ENCODE assay signal across 8 cellular contexts in genomic region chr17:1998426-1998784, GRCh38. TPM values are rescaled to one million over a fixed set of nuclear protein-coding genes. Genes with fewer than 3 reads are reported as not detected.
DNase-seq lines count a peak whose midpoint lies in the region; ATAC-seq and TF ChIP-seq lines count a peak whose summit lies in the region.

No MANE protein-coding gene starts in this region.

- peaks cover 3% of the 10 kb centered on the region for H3K4me1 Mint-ChIP-seq in activated CD4-positive, alpha-beta T cell treated with anti-CD3 and anti-CD28 coated beads, Interleukin-2, amount 10 ng/mL, durations not matched to agents 7 days and 5 days
- H3K4me1 Mint-ChIP-seq in central memory CD8-positive, alpha-beta T cell: no peaks in the 10 kb centered on the region

- no peaks in the 10 kb centered on the region for H3K27me3 ChIP-seq in testis

- H3K9me3 Mint-ChIP-seq in activated CD4-positive, alpha-beta T cell treated with anti-CD3 and anti-CD28 coated beads, Interleukin-2, amount 10 ng/mL, durations not matched to agents 7 days and 5 days: no peaks in the 10 kb centered on the region
- no peaks in the 10 kb centered on the region for H3K9me3 Mint-ChIP-seq in central memory CD8-positive, alpha-beta T cell

- H3K36me3 ChIP-seq in testis (ENCODE audit: low read depth, missing control alignments): no peaks in the 10 kb centered on the region

- DNase-seq in activated CD4-positive, alpha-beta T cell treated with anti-CD3 and anti-CD28 coated beads, Interleukin-2, amount 10 ng/mL, durations not matched to agents 7 days and 5 days: peak; percentile 17
- DNase-seq in activated CD4-positive, alpha-beta T cell treated with anti-CD3 and anti-CD28 coated beads for 1 hour: no peak
- no peak for DNase-seq in central memory CD8-positive, alpha-beta T cell (ENCODE audit: low spot score in 2 of 2)
- DNase-seq in left lobe of liver (ENCODE audit: low spot score) (no peak), testis (no peak), HCEC 1CT (no peak), NCI-H1048 (lab: John Stamatoyannopoulos, UW) (no peak)

- peaks cover 62% of the 10 kb centered on the region for H3K4me1 ChIP-seq in testis

- H3K27ac Mint-ChIP-seq in activated CD4-positive, alpha-beta T cell treated with anti-CD3 and anti-CD28 coated beads, Interleukin-2, amount 10 ng/mL, durations not matched to agents 7 days and 5 days: no peak overlapping the region
- H3K27ac Mint-ChIP-seq in central memory CD8-positive, alpha-beta T cell (ENCODE audit: low read depth): no peak overlapping the region

- H3K27ac ChIP-seq in testis: peak overlapping the region; percentile 77 to 79

- H3K4me3 Mint-ChIP-seq in activated CD4-positive, alpha-beta T cell treated with anti-CD3 and anti-CD28 coated beads, Interleukin-2, amount 10 ng/mL, durations not matched to agents 7 days and 5 days: no peak overlapping the region
- peak overlapping the region; percentile 33 for H3K4me3 Mint-ChIP-seq in central memory CD8-positive, alpha-beta T cell

- H3K27me3 Mint-ChIP-seq in activated CD4-positive, alpha-beta T cell treated with anti-CD3 and anti-CD28 coated beads, Interleukin-2, amount 10 ng/mL, durations not matched to agents 7 days and 5 days: peaks cover 32% of the 10 kb centered on the region
- peaks cover 65% of the 10 kb centered on the region for H3K27me3 Mint-ChIP-seq in central memory CD8-positive, alpha-beta T cell

- peak overlapping the region; percentile 51 to 66 for H3K4me3 ChIP-seq in testis

- intact Hi-C loops in testis (cut with DNase I; ENCODE audit: low total_unique reads): no loop called here

- TF ChIP-seq CTCF in testis (IDR thresholded peaks at IDR 0.05): no peak

- ATAC-seq in central memory CD8-positive, alpha-beta T cell (replicated peaks; ENCODE audit: extremely low read depth, poor library complexity, severe bottlenecking): peak; percentile 36
- peak; percentile 23 for ATAC-seq in left lobe of liver
- ATAC-seq in HG02885 (IDR thresholded peaks at IDR 0.05; ENCODE audit: poor library complexity, unreplicated experiment): no peak

- TF ChIP-seq POLR2A in testis (IDR thresholded peaks at IDR 0.05): no peak

- WGBS in testis, 2 donors: 5% methylated on average over 47 of the region's 48 CpGs; no CpG with 5 or more reads in 1 of the 2 donors

- no peaks in the 10 kb centered on the region for H3K36me3 Mint-ChIP-seq in activated CD4-positive, alpha-beta T cell treated with anti-CD3 and anti-CD28 coated beads, Interleukin-2, amount 10 ng/mL, durations not matched to agents 7 days and 5 days (ENCODE audit: low read depth)
- peaks cover 4% of the 10 kb centered on the region for H3K36me3 Mint-ChIP-seq in central memory CD8-positive, alpha-beta T cell (ENCODE audit: insufficient read depth)

- no peaks in the 10 kb centered on the region for H3K9me3 ChIP-seq in testis

- CTCF ChIA-PET in activated CD4-positive, alpha-beta T cell treated with anti-CD3 and anti-CD28 coated beads, Interleukin-2, amount 10 ng/mL, durations not matched to agents 7 days and 5 days (lab: Charles Lee): no interaction called here

- POLR2A ChIA-PET in activated CD4-positive, alpha-beta T cell treated with anti-CD3 and anti-CD28 coated beads, Interleukin-2, amount 10 ng/mL, durations not matched to agents 7 days and 5 days (lab: Charles Lee): no interaction called here

RNA-seq across cellular contexts. Expression of gene RTN4RL1, which starts 26.7 kb away (rescaled TPM):
- total RNA-seq in activated CD4-positive, alpha-beta T cell treated with anti-CD3 and anti-CD28 coated beads, Interleukin-2, amount 10 ng/mL, durations not matched to agents 7 days and 5 days: under 1 TPM; 0.19 to 0.20 TPM
- total RNA-seq in left lobe of liver (1.8 TPM), testis (1 to 10 TPM; 1.7 to 1.8 TPM)
- 1.8 TPM for polyA plus RNA-seq in testis (ENCODE audit: insufficient read depth, low read depth, low replicate concordance)

RNA-seq across cellular contexts. Expression of gene DPH1, which starts 31.5 kb away (rescaled TPM):
- 10 to 100 TPM; 31.3 to 37.8 TPM for total RNA-seq in activated CD4-positive, alpha-beta T cell treated with anti-CD3 and anti-CD28 coated beads, Interleukin-2, amount 10 ng/mL, durations not matched to agents 7 days and 5 days
- 38.8 TPM for total RNA-seq in left lobe of liver
- 10 to 100 TPM; 91.9 to 93.3 TPM for total RNA-seq in testis
- polyA plus RNA-seq in testis (ENCODE audit: insufficient read depth, low read depth, low replicate concordance): 32.6 TPM

RNA-seq across cellular contexts. Expression of gene OVCA2, which starts 43.4 kb away (rescaled TPM):
- 10 to 100 TPM; 36.8 to 37.9 TPM for total RNA-seq in activated CD4-positive, alpha-beta T cell treated with anti-CD3 and anti-CD28 coated beads, Interleukin-2, amount 10 ng/mL, durations not matched to agents 7 days and 5 days
- total RNA-seq in left lobe of liver: 15.3 TPM
- total RNA-seq in testis: 10 to 100 TPM; 46.3 to 55.1 TPM
- 46.3 TPM for polyA plus RNA-seq in testis (ENCODE audit: insufficient read depth, low read depth, low replicate concordance)

RNA-seq across cellular contexts. Expression of gene HIC1, which starts 56.5 kb away (rescaled TPM):
- total RNA-seq in activated CD4-positive, alpha-beta T cell treated with anti-CD3 and anti-CD28 coated beads, Interleukin-2, amount 10 ng/mL, durations not matched to agents 7 days and 5 days: 10 to 100 TPM; 29.0 to 31.0 TPM
- total RNA-seq in left lobe of liver: 9.9 TPM
- 10 to 100 TPM; 36.1 to 38.4 TPM for total RNA-seq in testis
- 8.7 TPM for polyA plus RNA-seq in testis (ENCODE audit: insufficient read depth, low read depth, low replicate concordance)
